7 cellular contexts compared by ENCODE assay signal in genomic region chr14:73644531-73645247, GRCh38. TPM values are rescaled to one million over a fixed set of nuclear protein-coding genes. Genes with fewer than 3 reads are reported as not detected.
A peak's percentile ranks its signal among the peaks of the same experiment; 100 is the strongest.
DNase-seq lines count a peak whose midpoint lies in the region; ATAC-seq and TF ChIP-seq lines count a peak whose summit lies in the region.

TSS of gene DNAL1 (plus strand) at chr14:73644986. CDS start at chr14:73645040, 54 bp downstream.

- peak within 1 kb of the TSS; percentile 75 for H3K4me2 ChIP-seq in hepatocyte

- ATAC-seq in GM18508 (IDR thresholded peaks at IDR 0.05; ENCODE audit: insufficient read depth, unreplicated experiment), result peak; percentile 83
- ATAC-seq in HG02981 (IDR thresholded peaks at IDR 0.05; ENCODE audit: unreplicated experiment), result peak; percentile 95

- H4K20me1 ChIP-seq in hepatocyte (ENCODE audit: insufficient read depth, poor library complexity, severe bottlenecking), result no peaks in the 10 kb centered on the region

- peak within 1 kb of the TSS; percentile 84 for H3K27ac ChIP-seq in hepatocyte

- H3K79me2 ChIP-seq in hepatocyte, result peaks cover 27% of the 10 kb centered on the region

- DNase-seq in NCI-H2029 (lab: John Stamatoyannopoulos, UW), result peak; percentile 68
- DNase-seq in T-helper 9 cell, result peak; percentile 82
- peak; percentile 98 for DNase-seq in astrocyte of the hippocampus (ENCODE audit: low read depth, low spot score)
- peak; percentile 96 for DNase-seq in hepatocyte (ENCODE audit: low spot score)
- DNase-seq in renal cortical epithelial cell (ENCODE audit: low read depth), result peak; percentile 72

- H3K27me3 ChIP-seq in hepatocyte, result no peaks in the 10 kb centered on the region

- peaks cover 10% of the 10 kb centered on the region for H3K4me1 ChIP-seq in hepatocyte (ENCODE audit: insufficient read depth)

- H3K9me3 ChIP-seq in hepatocyte (ENCODE audit: low read depth), result no peaks in the 10 kb centered on the region

- H3K4me3 ChIP-seq in hepatocyte, result peak within 1 kb of the TSS; percentile 92

- under 1% methylated on average over 42 of the region's 43 CpGs for WGBS in hepatocyte (ENCODE audit: low lambda C conversion rate, missing lambda C conversion rate)

- no peak for TF ChIP-seq CTCF in hepatocyte (IDR thresholded peaks at IDR 0.05; ENCODE audit: poor library complexity)

- peak within 1 kb of the TSS; percentile 86 for H2AFZ ChIP-seq in hepatocyte

- no peaks in the 10 kb centered on the region for H3K9me2 ChIP-seq in hepatocyte (replicated peaks; ENCODE audit: insufficient read depth)

- H3K36me3 ChIP-seq in hepatocyte (replicated peaks; ENCODE audit: insufficient read depth, low read depth), result no peaks in the 10 kb centered on the region

RNA-seq across cellular contexts. Expression of gene DNAL1, which starts in this region (rescaled TPM):
- total RNA-seq in hepatocyte (5.4 and 6.9 TPM in 2 replicates), renal cortical epithelial cell (21.2 and 25.2 TPM in 2 replicates)
- 5.7 and 6.0 TPM in 2 replicates for polyA plus RNA-seq in hepatocyte

Comparison
In these comparisons a context has a peak if more than half of its experiments do, and no peak if none do; other contexts are left out.
1. Peak in every context shown above with its lines: DNase-seq, ATAC-seq, H3K4me3 ChIP-seq and H3K27ac ChIP-seq.